In genomic region chr4:157992038-157992706, GRCh38 we compare ENCODE assay signal across 8 cellular contexts.
DNase-seq lines count a peak whose midpoint lies in the region; ATAC-seq, FAIRE-seq and TF ChIP-seq lines count a peak whose summit lies in the region.

No MANE protein-coding gene starts in this region.

- peak; percentile 30; the same call in 1 of the 2 replicates for TF ChIP-seq CTCF in GM12875 (IDR thresholded peaks at IDR 0.05; ENCODE audit: borderline replicate concordance, insufficient read depth, low read depth, low read length)
- peak; percentile 87 for TF ChIP-seq CTCF in IMR-90 (conservative IDR thresholded peaks at IDR 0.05; ENCODE audit: low read depth, low read length)
- peak; percentile 84 for TF ChIP-seq CTCF in PC-9 (conservative IDR thresholded peaks at IDR 0.05)
- TF ChIP-seq CTCF in HepG2 (CRISPR knock-in tag; IDR thresholded peaks at IDR 0.05): peak; percentile 72
- peak; percentile 38 to 73 (median 64) for TF ChIP-seq CTCF in thyroid gland (IDR thresholded peaks at IDR 0.05)

- no peaks in the 10 kb centered on the region for H3K9me1 ChIP-seq in IMR-90 (ENCODE audit: insufficient read depth, low read length)

- no peak overlapping the region for H2AFZ ChIP-seq in IMR-90 (replicated peaks; ENCODE audit: low read length, poor library complexity)
- H2AFZ ChIP-seq in PC-9: no peak overlapping the region
- H2AFZ ChIP-seq in HepG2 (ENCODE audit: low read length): peak overlapping the region; percentile 50

- intact Hi-C loops in IMR-90 (cut with micrococcal nuclease): loop anchor here (1.0 to 5.0 kb wide), 4 partner anchors 129 to 635 kb away; no protein-coding TSS in a partner anchor
- intact Hi-C loops in PC-9 (cut with micrococcal nuclease; ENCODE audit: unreplicated experiment): loop anchor here (1.0 to 10.0 kb wide), 5 partner anchors 29 to 633 kb away; no protein-coding TSS in a partner anchor
- intact Hi-C loops in HepG2 (cut with micrococcal nuclease; ENCODE audit: unreplicated experiment): loop anchor here (1.0 to 5.0 kb wide), 3 partner anchors 73 to 180 kb away; no protein-coding TSS in a partner anchor
- intact Hi-C loops in thyroid gland (cut with DNase I): loop anchor here (10.0 kb wide), 1 partner anchor 173 kb away; no protein-coding TSS in a partner anchor

- no peak for TF ChIP-seq EP300 in HepG2 (IDR thresholded peaks at IDR 0.05; ENCODE audit: low read depth in 2 of 2, low read length in 2 of 2)
- no peak for TF ChIP-seq EP300 in HepG2 (CRISPR knock-in tag; IDR thresholded peaks at IDR 0.05; ENCODE audit: borderline replicate concordance)

- no peaks in the 10 kb centered on the region; the same call in 1 of the 2 replicates for H3K27me3 ChIP-seq in IMR-90 (ENCODE audit: control insufficient read depth, insufficient read depth, low read length)
- H3K27me3 ChIP-seq in PC-9 (ENCODE audit: insufficient read depth, low read depth): no peaks in the 10 kb centered on the region
- no peaks in the 10 kb centered on the region for H3K27me3 ChIP-seq in HepG2 (ENCODE audit: control insufficient read depth in 1 of 2, insufficient read depth in 2 of 2, low read length in 2 of 2)
- H3K27me3 ChIP-seq in thyroid gland: no peaks in the 10 kb centered on the region

- no peak overlapping the region for H2AK9ac ChIP-seq in IMR-90 (replicated peaks; ENCODE audit: low read depth, low read length, poor library complexity)

- H3K4ac ChIP-seq in IMR-90 (ENCODE audit: low read depth, low read length): no peak overlapping the region

- DNase-seq in AG20443 (ENCODE audit: low spot score) (peak; percentile 22), IMR-90 (peak; percentile 77), PC-9 (peak in 1 of 2 experiments; percentile 30), dedifferentiated amniotic fluid mesenchymal stem cell (ENCODE audit: extremely low spot score) (peak; percentile 80), HepG2 (ENCODE audit: low spot score) (peak; percentile 60), thyroid gland (peak in 1 of 2 donors; percentile 13)

- TF ChIP-seq RAD21 in IMR-90 (IDR thresholded peaks at IDR 0.05; ENCODE audit: low read length) (peak; percentile 90), HepG2 (CRISPR knock-in tag; IDR thresholded peaks at IDR 0.05) (peak; percentile 76)

- H3K36me3 ChIP-seq in IMR-90 (ENCODE audit: control insufficient read depth, insufficient read depth, low read length) (no peaks in the 10 kb centered on the region), PC-9 (ENCODE audit: low read depth) (no peaks in the 10 kb centered on the region), HepG2 (replicated peaks in 1 of 2; ENCODE audit: control insufficient read depth in 1 of 2, insufficient read depth in 2 of 2, low read length in 2 of 2) (no peaks in the 10 kb centered on the region), thyroid gland (no peaks in the 10 kb centered on the region)

- no peak for TF ChIP-seq POLR2A in IMR-90 (IDR thresholded peaks at IDR 0.05; ENCODE audit: low read depth, low read length)
- no peak for TF ChIP-seq POLR2A in HepG2 (IDR thresholded peaks at IDR 0.05; ENCODE audit: insufficient read depth in 1 of 2, low read depth in 2 of 2, low read length in 2 of 2)
- TF ChIP-seq POLR2A in thyroid gland (IDR thresholded peaks at IDR 0.05): no peak

- peak overlapping the region; percentile 16; the same call in 1 of the 2 replicates for H2BK20ac ChIP-seq in IMR-90 (ENCODE audit: low read depth, low read length)

- H3K79me1 ChIP-seq in IMR-90 (ENCODE audit: low read depth in 1 of 2, low read length in 2 of 2): no peaks in the 10 kb centered on the region

- H4K8ac ChIP-seq in IMR-90 (ENCODE audit: low read depth in 2 of 2, low read length in 2 of 2): no peak overlapping the region

- in situ Hi-C loops in IMR-90 (cut with MboI; ENCODE audit: low sequenced_read_pairs) (loop anchor here (5.0 to 25.0 kb wide), 3 partner anchors 175 to 1505 kb away; no protein-coding TSS in a partner anchor), HepG2 (cut with HindIII; ENCODE audit: extremely low pct_ligation_motif_present, low pct_unique_long_range_greater_than_20kb) (loop anchor here (5.0 to 25.0 kb wide), 3 partner anchors 180 to 620 kb away; partner anchors contain the start of gene GASK1B)

- H3K9me3 ChIP-seq in IMR-90 (ENCODE audit: control insufficient read depth, insufficient read depth, low read length) (no peaks in the 10 kb centered on the region), PC-9 (ENCODE audit: insufficient read depth, low read depth) (no peaks in the 10 kb centered on the region), HepG2 (ENCODE audit: low read length) (no peaks in the 10 kb centered on the region), thyroid gland (no peaks in the 10 kb centered on the region)

- H3K4me3 ChIP-seq in GM12875 (ENCODE audit: low read depth, low read length): no peak overlapping the region
- no peak overlapping the region for H3K4me3 ChIP-seq in IMR-90 (ENCODE audit: insufficient read depth, low read depth, low read length)
- no peak overlapping the region for H3K4me3 ChIP-seq in PC-9
- peak overlapping the region; percentile 30 to 61 (median 50); a peak in 4 of 6 replicates for H3K4me3 ChIP-seq in HepG2 (replicated peaks in 1 of 3; ENCODE audit: insufficient read depth in 1 of 3, low read depth in 2 of 3, low read length in 3 of 3)
- peak overlapping the region in 1 of 3 donors; percentile 13 for H3K4me3 ChIP-seq in thyroid gland (replicated peaks in 1 of 3)

- H2BK5ac ChIP-seq in IMR-90 (ENCODE audit: low read depth, low read length, poor library complexity, severe bottlenecking): no peak overlapping the region

- ATAC-seq in IMR-90 (ENCODE audit: low read depth): peak; percentile 81
- ATAC-seq in HepG2: no peak
- no peak for ATAC-seq in HG03097 (IDR thresholded peaks at IDR 0.05; ENCODE audit: low FRiP score, unreplicated experiment)

- H4K5ac ChIP-seq in IMR-90 (ENCODE audit: low read depth, low read length): peak overlapping the region; percentile 83; the same call in 1 of the 2 replicates

- BruUV-seq in IMR-90 (replicated peaks; lab: Mats Ljungman, UMichigan) (no TSS peak), PC-9 (replicated peaks; lab: Mats Ljungman, UMichigan) (no TSS peak), HepG2 (replicated peaks; lab: Mats Ljungman, UMichigan) (no TSS peak)

- peak overlapping the region; percentile 50; the same call in 1 of the 2 replicates for H3K4me2 ChIP-seq in IMR-90 (ENCODE audit: low read depth, low read length)
- H3K4me2 ChIP-seq in PC-9: no peak overlapping the region
- H3K4me2 ChIP-seq in HepG2 (ENCODE audit: low read depth, low read length): peak overlapping the region; percentile 67

- no peak overlapping the region for H2BK15ac ChIP-seq in IMR-90 (ENCODE audit: low read depth, low read length)

- H3K18ac ChIP-seq in IMR-90 (ENCODE audit: low read depth, low read length): peak overlapping the region; percentile 70

- dilution Hi-C loops in IMR-90 (cut with HindIII; ENCODE audit: low sequenced_read_pairs, unreplicated experiment): no loop called here

- H3K27ac ChIP-seq in IMR-90 (ENCODE audit: insufficient read depth, low read length) (no peak overlapping the region), PC-9 (no peak overlapping the region), HepG2 (ENCODE audit: extremely low read length, insufficient read depth, low read length) (peak overlapping the region; percentile 76), thyroid gland (peak overlapping the region in 2 of 3 donors; percentile 30 to 50)

- WGBS in IMR-90 (ENCODE audit: extremely low coverage in 2 of 2, insufficient read length in 1 of 2), 2 experiments: 14% methylated on average over 1 of the region's 6 CpGs; no CpG with 5 or more reads in 1 of the 2 experiments
- 17% methylated on average over 6 of the region's 6 CpGs for WGBS in HepG2 (ENCODE audit: low lambda C conversion rate)
- WGBS in thyroid gland, 2 donors: 18 to 28% methylated on average over 6 of the region's 6 CpGs

- H3K23ac ChIP-seq in IMR-90 (ENCODE audit: low read depth, low read length): no peak overlapping the region

- no peak overlapping the region for H3K56ac ChIP-seq in IMR-90 (ENCODE audit: extremely low read depth, insufficient read depth, low read length)

- no peak overlapping the region for H2AK5ac ChIP-seq in IMR-90 (ENCODE audit: low read depth, low read length)

- no peaks in the 10 kb centered on the region for H3F3A ChIP-seq in PC-9 (ENCODE audit: insufficient read depth, low read depth)

- POLR2A ChIA-PET in IMR-90 (lab: Charles Lee; ENCODE audit: unreplicated experiment): no interaction called here
- POLR2A ChIA-PET in PC-9 (lab: Charles Lee; ENCODE audit: unreplicated experiment): no interaction called here
- POLR2A ChIA-PET in HepG2 (lab: Yijun Ruan, JAX): no interaction called here

- H3K79me2 ChIP-seq in PC-9 (ENCODE audit: low read depth) (no peaks in the 10 kb centered on the region), HepG2 (ENCODE audit: insufficient read depth, low read length) (no peaks in the 10 kb centered on the region)

- H3K14ac ChIP-seq in IMR-90 (replicated peaks; ENCODE audit: low read depth, low read length): no peak overlapping the region

- H3K9me2 ChIP-seq in PC-9 (ENCODE audit: insufficient read depth): no peaks in the 10 kb centered on the region

- H3K4me1 ChIP-seq in IMR-90 (ENCODE audit: control insufficient read depth, insufficient read depth, low read length) (peaks cover 6% of the 10 kb centered on the region), PC-9 (replicated peaks; ENCODE audit: insufficient read depth) (peaks cover 9% of the 10 kb centered on the region), HepG2 (ENCODE audit: insufficient read depth, low read length) (peaks cover 51% of the 10 kb centered on the region), thyroid gland (no peaks in the 10 kb centered on the region)

- CTCF ChIA-PET in IMR-90 (lab: Yijun Ruan, JAX): no interaction called here
- CTCF ChIA-PET in PC-9 (lab: Charles Lee): no interaction called here
- CTCF ChIA-PET in HepG2 (lab: Yijun Ruan, JAX; ENCODE audit: low intra/inter-chr PET ratio, low total read pairs): interaction anchor here (0.9 to 2.8 kb wide), 4 partner anchors 179 to 264 kb away, joined by 3 to 50 read pairs (median 16); partner anchors contain the start of gene GASK1B

- no peak overlapping the region for H2BK120ac ChIP-seq in IMR-90 (ENCODE audit: low read depth, low read length)

- H3K9ac ChIP-seq in IMR-90 (ENCODE audit: low read depth, low read length) (no peak overlapping the region), HepG2 (ENCODE audit: insufficient read depth, low read depth, low read length) (peak overlapping the region; percentile 57; the same call in 1 of the 2 replicates)

- H4K91ac ChIP-seq in IMR-90 (ENCODE audit: insufficient read depth, low read depth, low read length): no peak overlapping the region

- no peaks in the 10 kb centered on the region for H4K20me1 ChIP-seq in IMR-90 (ENCODE audit: insufficient read depth, low read length)
- H4K20me1 ChIP-seq in PC-9 (ENCODE audit: insufficient read depth): no peaks in the 10 kb centered on the region
- H4K20me1 ChIP-seq in HepG2 (ENCODE audit: insufficient read depth, low read length): no peaks in the 10 kb centered on the region

- FAIRE-seq in HepG2 (lab: Jason Lieb, UNC): peak; percentile 26

TF ChIP-seq in IMR-90, 13 proteins besides CTCF, POLR2A, EP300 and RAD21:
- TF ChIP-seq BHLHE40 (IDR thresholded peaks at IDR 0.05; ENCODE audit: low read depth, low read length): no peak
- TF ChIP-seq SMC3 (IDR thresholded peaks at IDR 0.05; ENCODE audit: low read depth, low read length): peak; percentile 91
TF ChIP-seq in IMR-90: peak in this region for 1.

TF ChIP-seq in HepG2, 621 proteins besides CTCF, POLR2A, EP300 and RAD21 (continues in another document):
- no peak for TF ChIP-seq CREB1 (IDR thresholded peaks at IDR 0.05)
- peak; percentile 35 for TF ChIP-seq CREB1 (CRISPR knock-in tag; IDR thresholded peaks at IDR 0.05)

Comparison
In these comparisons a context has a peak if more than half of its experiments do, and no peak if none do; other contexts are left out.
1. H3K4me3 ChIP-seq: peak in HepG2 (3 of 3); none in GM12875 (single experiment), IMR-90 (single experiment) and PC-9 (single experiment).
2. CTCF ChIP-seq: peak in every context shown above with its lines; median percentile 87 in IMR-90; 84 in PC-9; 72 in HepG2; 64 in thyroid gland; 30 in GM12875.
3. H3K27ac ChIP-seq: peak in HepG2 (single experiment) and thyroid gland (2 of 3); none in IMR-90 (single experiment) and PC-9 (single experiment).